Comparison of ENCODE assay signal across 10 cellular contexts in genomic region chr11:32434387-32435151, GRCh38. TPM values are rescaled to one million over a fixed set of nuclear protein-coding genes. Genes with fewer than 3 reads are reported as not detected.
DNase-seq lines count a peak whose midpoint lies in the region; ATAC-seq and TF ChIP-seq lines count a peak whose summit lies in the region.
"Had no signal": no experiment of that assay in that cellular context is flagged by ENCODE, and none has a peak within 500 bp of the region (broad histone marks: within the 10 kb centered on the region; RNA-seq: fewer than 3 reads in every experiment).

No MANE protein-coding gene starts in this region.

- POLR2A ChIA-PET in Panc1 (lab: Charles Lee): interaction anchor here (0.6 to 0.7 kb wide), 2 partner anchors 24 to 926 kb away, joined by 3 to 11 read pairs; no protein-coding TSS in a partner anchor

- 1% methylated on average over 62 to 75 of the region's 75 CpGs for WGBS in heart right ventricle, 2 donors
- 3 to 9% (median 4%) methylated on average over 29 to 75 of the region's 75 CpGs for WGBS in spleen, 5 donors

- in situ Hi-C loops in Panc1 (cut with HindIII; ENCODE audit: low pct_unique_long_range_greater_than_20kb, low sequenced_read_pairs): no loop called here

- peak overlapping the region; percentile 88 for H3K27ac ChIP-seq in Panc1 (ENCODE audit: low read length)
- H3K27ac ChIP-seq in heart right ventricle: peak overlapping the region; percentile 85 to 95 (median 93)
- H3K27ac ChIP-seq in spleen: peak overlapping the region; percentile 59 to 86 (median 83)

- intact Hi-C loops in Panc1 (cut with micrococcal nuclease; ENCODE audit: unreplicated experiment): loop anchor here (2.0 kb wide), 1 partner anchor 150 kb away; no protein-coding TSS in a partner anchor
- intact Hi-C loops in heart right ventricle (cut with DNase I): loop anchor here in 3 of 10 donors (5.0 to 10.0 kb wide), 3 partner anchors 140 to 150 kb away; partner anchors contain the start of gene EIF3M (in 2 of the 3)
- intact Hi-C loops in spleen (cut with DNase I; ENCODE audit: low total_unique reads): no loop called here

- peaks cover 7% of the 10 kb centered on the region for H3K4me1 ChIP-seq in Panc1 (ENCODE audit: control insufficient read depth, insufficient read depth, low read length)
- peaks cover 0 to 65% (median 33%) of the 10 kb centered on the region in 9 donors for H3K4me1 ChIP-seq in heart right ventricle
- H3K4me1 ChIP-seq in spleen: peaks cover 0 to 78% (median 56%) of the 10 kb centered on the region in 6 donors

- H3K36me3 ChIP-seq in Panc1 (ENCODE audit: control insufficient read depth, insufficient read depth, low read length) (no peaks in the 10 kb centered on the region), heart right ventricle (peaks cover 0 to 14% (median 0%) of the 10 kb centered on the region in 9 donors), spleen (no peaks in the 10 kb centered on the region)

- ATAC-seq in Panc1 (peak; percentile 59), heart right ventricle (peak; percentile 27 to 67 (median 48)), HG03095 (IDR thresholded peaks at IDR 0.05; ENCODE audit: unreplicated experiment) (no peak), GM21529 (IDR thresholded peaks at IDR 0.05; ENCODE audit: unreplicated experiment) (no peak), GM21423 (IDR thresholded peaks at IDR 0.05; ENCODE audit: unreplicated experiment) (no peak)

- TF ChIP-seq POLR2A in spleen (IDR thresholded peaks at IDR 0.05): no peak

- H3K4me3 ChIP-seq in Panc1 (ENCODE audit: low read depth in 2 of 2, low read length in 2 of 2) (peak overlapping the region; percentile 50 to 78), heart right ventricle (peak overlapping the region; percentile 46 to 71 (median 58)), spleen (peak overlapping the region; percentile 14 to 66 (median 40))

- no peaks in the 10 kb centered on the region for H3K27me3 ChIP-seq in Panc1 (ENCODE audit: control insufficient read depth, insufficient read depth, low read length)
- peaks cover 9 to 100% (median 92%) of the 10 kb centered on the region in 7 donors for H3K27me3 ChIP-seq in heart right ventricle
- peaks cover 0 to 100% (median 88%) of the 10 kb centered on the region in 7 donors for H3K27me3 ChIP-seq in spleen (replicated peaks in 1 of 7)

- CTCF ChIA-PET in Panc1 (lab: Charles Lee): interaction anchor here (0.6 kb wide), 1 partner anchor 18 kb away, joined by 4 read pairs; no protein-coding TSS in a partner anchor

- TF ChIP-seq CTCF in Panc1 (IDR thresholded peaks at IDR 0.05): peak; percentile 76
- peak in 6 of 9 donors; percentile 24 to 45 (median 34) for TF ChIP-seq CTCF in heart right ventricle (IDR thresholded peaks at IDR 0.05)
- no peak for TF ChIP-seq CTCF in spleen (IDR thresholded peaks at IDR 0.05 in 8 of 11, conservative IDR thresholded peaks at IDR 0.05 in 3 of 11)

- no TSS peak for BruUV-seq in Panc1 (replicated peaks; lab: Mats Ljungman, UMichigan)

- DNase-seq in NCI-H748 (lab: John Stamatoyannopoulos, UW; ENCODE audit: unreplicated experiment) (peak; percentile 30), NCI-H748 treated with DMSO at 0.1 percent for 48 hours (lab: John Stamatoyannopoulos, UW) (no peak), Panc1 (ENCODE audit: low read depth, low spot score) (no peak), heart right ventricle (peak; percentile 52 to 56), spleen (peak; percentile 71)
- DNase-seq: hypothalamus, NCI-H1930 had no signal

- H3K9me3 ChIP-seq in Panc1 (ENCODE audit: control insufficient read depth, insufficient read depth, low read depth, low read length) (no peaks in the 10 kb centered on the region), heart right ventricle (no peaks in the 10 kb centered on the region), spleen (no peaks in the 10 kb centered on the region)

RNA-seq across cellular contexts. Expression of gene WT1, which starts 0.8 kb away (rescaled TPM):
- total RNA-seq in Panc1 (2021; ENCODE audit: unreplicated experiment): 15.9 TPM
- polyA plus RNA-seq in Panc1 (2012; ENCODE audit: insufficient read length): 16.7 TPM
- 1 to 10 TPM; 1.9 to 4.6 (median 2.9) TPM for total RNA-seq in heart right ventricle
- 1 to 10 TPM; 1.2 TPM for polyA plus RNA-seq in heart right ventricle
- 10 to 100 TPM; 25.6 to 53.0 (median 38.9) TPM for total RNA-seq in spleen
- polyA plus RNA-seq in spleen: 1 to 10 TPM; 1.6 to 4.4 (median 2.8) TPM

Comparison
In these comparisons a context has a peak if more than half of its experiments do, and no peak if none do; other contexts are left out.
1. DNase-seq: peak in NCI-H748 (single experiment), heart right ventricle (2 of 2) and spleen (single experiment); none in NCI-H748 treated with DMSO at 0.1 percent for 48 hours (single experiment) and Panc1 (single experiment).
2. ATAC-seq: peak in Panc1 (single experiment) and heart right ventricle (8 of 8); none in HG03095 (single experiment), GM21529 (single experiment) and GM21423 (single experiment).
3. CTCF ChIP-seq: peak in Panc1 (single experiment) and heart right ventricle (6 of 9); none in spleen (0 of 11).
4. Peak in every context shown above with its lines, with median percentiles within 50 percentile points of each other: H3K27ac ChIP-seq and H3K4me3 ChIP-seq.